In genomic region chr16:3922241-3922640, GRCh38 we compare ENCODE assay signal across 20 cellular contexts.
"Had no signal": no experiment of that assay in that cellular context is flagged by ENCODE, and none has a peak within 500 bp of the region (broad histone marks: within the 10 kb centered on the region; RNA-seq: fewer than 3 reads in every experiment).

No MANE protein-coding gene starts in this region.

- H3K27ac ChIP-seq: coronary artery, epithelial cell of prostate, heart left ventricle, prostate gland, thoracic aorta had no signal

- H3K4me1 Mint-ChIP-seq: activated naive CD8-positive, alpha-beta T cell treated with anti-CD3 and anti-CD28 coated beads, Interleukin-2, amount 10 ng/mL, durations not matched to agents 7 days and 5 days; neural crest cell had no signal

- DNase-seq: activated naive CD4-positive, alpha-beta T cell treated with anti-CD3 and anti-CD28 coated beads for 36 hours; activated naive CD8-positive, alpha-beta T cell treated with anti-CD3 and anti-CD28 coated beads, Interleukin-2, amount 10 ng/mL, durations not matched to agents 7 days and 5 days; activated T-cell treated with anti-CD3 and anti-CD28 coated beads, Interleukin-2, amount 50 U/mL, for 24 hours; amniotic stem cell; heart left ventricle; islet precursor cell; left cardiac atrium; mesendoderm; mucosa of descending colon; stimulated activated CD4-positive, alpha-beta T cell treated with anti-CD3 and anti-CD28 coated beads, Interleukin-4, amount 100 ng/mL, for 24 hours; stimulated activated naive CD4-positive, alpha-beta T cell treated with Interleukin-2 at 50 U/mL for 16 hours; T-helper 1 cell; T1000 had no signal

- H3K27me3 ChIP-seq: heart left ventricle had no signal

- H3K9me3 ChIP-seq: prostate gland had no signal

- H3K4me3 Mint-ChIP-seq: activated naive CD4-positive, alpha-beta T cell treated with anti-CD3 and anti-CD28 coated beads for 36 hours; activated naive CD8-positive, alpha-beta T cell treated with anti-CD3 and anti-CD28 coated beads, Interleukin-2, amount 10 ng/mL, durations not matched to agents 7 days and 5 days; activated T-cell treated with anti-CD3 and anti-CD28 coated beads, Interleukin-2, amount 50 U/mL, for 24 hours; neural crest cell; WTC11 had no signal

- H3K36me3 ChIP-seq: heart left ventricle, prostate gland, thoracic aorta had no signal

- H3K4me3 ChIP-seq: coronary artery, heart left ventricle, mucosa of descending colon, prostate gland, thoracic aorta had no signal

- ATAC-seq: heart left ventricle, left cardiac atrium, mucosa of descending colon, WTC11 had no signal

- H3K27ac Mint-ChIP-seq: activated naive CD4-positive, alpha-beta T cell treated with anti-CD3 and anti-CD28 coated beads for 36 hours; activated naive CD8-positive, alpha-beta T cell treated with anti-CD3 and anti-CD28 coated beads, Interleukin-2, amount 10 ng/mL, durations not matched to agents 7 days and 5 days; activated T-cell treated with anti-CD3 and anti-CD28 coated beads, Interleukin-2, amount 50 U/mL, for 24 hours; activated T-helper 2 cell treated with anti-CD3 and anti-CD28 coated beads, Interferon-gamma antibody, Interleukin-2, Interleukin-4, amounts not matched to agents 10 μg/mL and 5 μg/mL and 100 μg/mL, durations not matched to agents 14 hours and 24 hours and 36 hours; WTC11 had no signal

- H3K4me1 ChIP-seq: heart left ventricle, prostate gland had no signal
